Comparison of ENCODE assay signal across 16 cellular contexts in genomic region chr5:110817437-110817836, GRCh38.
DNase-seq lines count a peak whose midpoint lies in the region; TF ChIP-seq lines count a peak whose summit lies in the region.
"Had no signal": no experiment of that assay in that cellular context is flagged by ENCODE, and none has a peak within 500 bp of the region (broad histone marks: within the 10 kb centered on the region; RNA-seq: fewer than 3 reads in every experiment).

No MANE protein-coding gene starts in this region.

- CTCF ChIA-PET in Caco-2 (lab: Charles Lee), result no interaction called here

- H3K4me1 ChIP-seq in skeletal muscle satellite cell (ENCODE audit: control insufficient read depth, insufficient read depth, low read length), result peaks cover 13% of the 10 kb centered on the region
- no peaks in the 10 kb centered on the region for H3K4me1 ChIP-seq in Caco-2
- H3K4me1 ChIP-seq: BLaER1 treated with 17β-estradiol and CSF1 and Interleukin-3, amounts not matched to agents 10 nM and 100 nM had no signal

- H3K27ac Mint-ChIP-seq in Caco-2 (ENCODE audit: unreplicated experiment), result no peak overlapping the region

- H3K27me3 Mint-ChIP-seq in Caco-2 (ENCODE audit: insufficient read depth, unreplicated experiment), result no peaks in the 10 kb centered on the region

- DNase-seq in HPDE6-E6E7 (ENCODE audit: extremely low spot score) (peak; percentile 38), amniotic epithelial cell (ENCODE audit: low read depth) (peak; percentile 28), fibroblast of pulmonary artery (ENCODE audit: low read depth) (peak; percentile 65), hepatic stellate cell (ENCODE audit: low spot score) (no peak), Caco-2 (no peak), WERI-Rb-1 (no peak)
- DNase-seq: activated effector memory CD4-positive, alpha-beta T cell treated with anti-CD3 and anti-CD28 coated beads, Interleukin-2, amount 50 U/mL, for 16 hours; dermis blood vessel endothelial cell; DMS53; left colon; NCI-H1436; ovary; small intestine; T-helper 2 cell had no signal

- peak overlapping the region; percentile 74 for H3K4me2 ChIP-seq in skeletal muscle satellite cell (ENCODE audit: low read length)
- H3K4me2 ChIP-seq: BLaER1 treated with 17β-estradiol and CSF1 and Interleukin-3, amounts not matched to agents 10 nM and 100 nM had no signal

- H3K4me3 ChIP-seq in fibroblast of pulmonary artery (replicated peaks; ENCODE audit: low read depth, low read length) (no peak overlapping the region), skeletal muscle satellite cell (ENCODE audit: low read length) (peak overlapping the region; percentile 26), Caco-2 (ENCODE audit: low read depth, low read length) (no peak overlapping the region), WERI-Rb-1 (ENCODE audit: low read depth, low read length) (no peak overlapping the region)
- H3K4me3 ChIP-seq: BLaER1 treated with 17β-estradiol and CSF1 and Interleukin-3, amounts not matched to agents 10 nM and 100 nM; ovary had no signal

- no peaks in the 10 kb centered on the region for H3K36me3 ChIP-seq in skeletal muscle satellite cell (ENCODE audit: insufficient read depth, low read length)
- no peaks in the 10 kb centered on the region for H3K36me3 ChIP-seq in Caco-2 (ENCODE audit: control insufficient read depth, insufficient read depth, low read length)
- H3K36me3 ChIP-seq in WERI-Rb-1, result no peaks in the 10 kb centered on the region
- H3K36me3 ChIP-seq: BLaER1 treated with 17β-estradiol and CSF1 and Interleukin-3, amounts not matched to agents 10 nM and 100 nM; ovary had no signal

- BruUV-seq in Caco-2 (replicated peaks; lab: Mats Ljungman, UMichigan), result no TSS peak

- H3K9me3 ChIP-seq in skeletal muscle satellite cell (replicated peaks; ENCODE audit: low read length), result no peaks in the 10 kb centered on the region
- no peaks in the 10 kb centered on the region for H3K9me3 ChIP-seq in Caco-2
- H3K9me3 ChIP-seq in WERI-Rb-1 (ENCODE audit: severe bottlenecking), result no peaks in the 10 kb centered on the region
- H3K9me3 ChIP-seq: ovary had no signal

- H3K4me1 Mint-ChIP-seq in Caco-2 (ENCODE audit: low read depth, unreplicated experiment), result no peaks in the 10 kb centered on the region

- no peak for TF ChIP-seq CTCF in fibroblast of pulmonary artery (IDR thresholded peaks at IDR 0.05; ENCODE audit: low read length, missing control alignments)
- TF ChIP-seq CTCF in Caco-2 (IDR thresholded peaks at IDR 0.05; ENCODE audit: insufficient read depth in 1 of 2, low read depth in 1 of 2, low read length in 1 of 2, severe bottlenecking in 1 of 2, unreplicated experiment in 1 of 2), result no peak
- no peak for TF ChIP-seq CTCF in WERI-Rb-1 (IDR thresholded peaks at IDR 0.05; ENCODE audit: low read depth, low read length)

- no peaks in the 10 kb centered on the region for H3K9me3 Mint-ChIP-seq in Caco-2 (ENCODE audit: unreplicated experiment)

- H3K27ac ChIP-seq in WERI-Rb-1, result no peak overlapping the region
- H3K27ac ChIP-seq: BLaER1 treated with 17β-estradiol and CSF1 and Interleukin-3, amounts not matched to agents 10 nM and 100 nM; ovary had no signal

- H3K27me3 ChIP-seq in skeletal muscle satellite cell (ENCODE audit: control insufficient read depth, insufficient read depth, low read length) (no peaks in the 10 kb centered on the region), Caco-2 (replicated peaks; ENCODE audit: control insufficient read depth, insufficient read depth, low read length) (no peaks in the 10 kb centered on the region), WERI-Rb-1 (ENCODE audit: insufficient read depth, low read depth, severe bottlenecking) (no peaks in the 10 kb centered on the region)
- H3K27me3 ChIP-seq: BLaER1 treated with 17β-estradiol and CSF1 and Interleukin-3, amounts not matched to agents 10 nM and 100 nM; ovary had no signal

- POLR2A ChIA-PET in Caco-2 (lab: Charles Lee), result no interaction called here

- H3K4me3 Mint-ChIP-seq in Caco-2 (ENCODE audit: unreplicated experiment), result no peak overlapping the region

- H3K36me3 Mint-ChIP-seq in Caco-2 (ENCODE audit: insufficient read depth, unreplicated experiment), result no peaks in the 10 kb centered on the region

- intact Hi-C loops in Caco-2 (cut with micrococcal nuclease; ENCODE audit: unreplicated experiment), result no loop called here

- no peak overlapping the region for H3K9ac ChIP-seq in skeletal muscle satellite cell (ENCODE audit: low read depth, low read length)
- H3K9ac ChIP-seq: BLaER1 treated with 17β-estradiol and CSF1 and Interleukin-3, amounts not matched to agents 10 nM and 100 nM had no signal

Comparison
In these comparisons a context has a peak if more than half of its experiments do, and no peak if none do; other contexts are left out.
1. DNase-seq: peak in HPDE6-E6E7 (single experiment), amniotic epithelial cell (single experiment) and fibroblast of pulmonary artery (single experiment); none in hepatic stellate cell (single experiment), Caco-2 (0 of 2) and WERI-Rb-1 (single experiment).